ENCODE assay signal across 8 cellular contexts in the genomic region with DNA sequence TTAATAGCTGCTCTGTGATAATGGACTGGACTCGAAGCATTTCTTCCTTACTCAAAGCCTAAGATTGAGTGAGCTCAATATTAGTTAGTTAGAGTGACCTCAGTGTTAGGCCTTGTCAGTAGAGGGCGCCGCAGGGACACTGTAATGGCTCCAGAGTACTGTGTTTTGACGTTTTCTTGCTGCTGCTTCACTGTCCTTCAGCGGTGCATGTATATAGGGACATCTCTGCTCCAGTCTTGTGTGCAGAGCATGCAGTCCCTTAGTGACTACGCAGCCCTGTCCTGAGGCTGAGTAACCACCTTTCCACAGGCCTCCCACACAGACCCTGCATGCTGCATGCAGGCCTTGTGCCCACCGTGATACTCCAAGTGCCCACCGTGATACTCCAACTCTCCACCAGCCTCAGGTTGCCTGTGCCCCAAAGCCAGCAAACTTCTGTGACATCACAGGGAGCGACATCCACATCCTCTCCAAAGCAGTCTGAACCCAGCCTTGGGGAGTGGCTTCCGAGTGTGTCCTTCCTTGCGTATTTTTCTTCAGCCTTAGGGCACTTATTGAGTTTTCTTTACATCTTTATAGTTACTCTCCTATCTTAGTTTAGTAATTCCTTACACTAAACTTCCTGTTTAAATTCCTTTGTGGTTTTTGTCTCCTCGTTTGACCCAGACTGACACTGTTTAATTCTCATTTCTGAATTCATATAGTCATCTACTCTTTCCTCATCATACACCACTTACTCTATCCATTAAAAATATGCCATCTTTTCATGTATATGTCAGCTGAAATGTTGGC.
A peak's percentile ranks its signal among the peaks of the same experiment; 100 is the strongest.
DNase-seq lines count a peak whose midpoint lies in the region; TF ChIP-seq lines count a peak whose summit lies in the region.

No MANE protein-coding gene starts in this region.

- H3K27ac ChIP-seq in HEK293 (ENCODE audit: extremely low read depth, low read depth, low read length) (no peak overlapping the region), mammary epithelial cell (ENCODE audit: insufficient read depth, low read depth, low read length) (no peak overlapping the region), vagina (no peak overlapping the region)

- 56% methylated on average over 11 of the region's 12 CpGs for WGBS in mammary epithelial cell (ENCODE audit: low coverage, missing lambda C conversion rate)

- DNase-seq in DMS53 treated with DMSO at 0.1 percent for 48 hours (lab: John Stamatoyannopoulos, UW; ENCODE audit: unreplicated experiment) = peak; percentile 89
- DNase-seq in NCI-H187 treated with DMSO at 0.1 percent for 48 hours (lab: John Stamatoyannopoulos, UW) = peak; percentile 26
- peak; percentile 23 for DNase-seq in T-helper 9 cell
- peak; percentile 32 for DNase-seq in mammary epithelial cell
- peak; percentile 88 for DNase-seq in left kidney (ENCODE audit: low read depth, low spot score)
- DNase-seq in stimulated activated CD8-positive, alpha-beta memory T cell treated with anti-CD3 and anti-CD28 coated beads, Interleukin-12 subunit alpha, Interleukin-12 subunit beta, amount 100 ng/mL, for 1 hour (ENCODE audit: low read depth) = peak; percentile 25
- DNase-seq in vagina (ENCODE audit: extremely low spot score in 2 of 2) = no peak

- H3K4me3 ChIP-seq in HEK293 (ENCODE audit: low read depth, low read length) (peak overlapping the region; percentile 6; the same call in 1 of the 2 replicates), mammary epithelial cell (replicated peaks in 1 of 3; ENCODE audit: insufficient read depth in 1 of 3, low read depth in 2 of 3, low read length in 3 of 3) (no peak overlapping the region), vagina (no peak overlapping the region)

- dilution Hi-C loops in mammary epithelial cell (cut with HindIII; ENCODE audit: low sequenced_read_pairs) = no loop called here

- H3K4me2 ChIP-seq in mammary epithelial cell (ENCODE audit: insufficient read depth, low read depth, low read length) = peak overlapping the region; percentile 54

- peak; percentile 64 for TF ChIP-seq CTCF in HEK293 (tag by site-specific recombination; IDR thresholded peaks at IDR 0.05)
- peak; percentile 70 to 77 for TF ChIP-seq CTCF in mammary epithelial cell (conservative IDR thresholded peaks at IDR 0.05 in 1 of 2, IDR thresholded peaks at IDR 0.05 in 1 of 2; ENCODE audit: extremely low read depth in 1 of 2, insufficient read depth in 1 of 2, low read depth in 1 of 2, low read length in 2 of 2)
- no peak for TF ChIP-seq CTCF in vagina (IDR thresholded peaks at IDR 0.05)

- no peak overlapping the region for H3K9ac ChIP-seq in mammary epithelial cell (ENCODE audit: insufficient read depth, low read length)

- H4K20me1 ChIP-seq in mammary epithelial cell (ENCODE audit: insufficient read depth, low read length) = no peaks in the 10 kb centered on the region

- POLR2A ChIA-PET in HEK293 (lab: Yijun Ruan, JAX) = interaction anchor here (1.0 to 1.5 kb wide), 2 partner anchors 12 to 31 kb away, joined by 3 to 4 read pairs; no protein-coding TSS in a partner anchor

- intact Hi-C loops in mammary epithelial cell (cut with micrococcal nuclease) = no loop called here
- intact Hi-C loops in vagina (cut with DNase I) = no loop called here

- H3K9me3 ChIP-seq in HEK293 (ENCODE audit: control insufficient read depth, insufficient read depth, low read depth, low read length) (no peaks in the 10 kb centered on the region), mammary epithelial cell (replicated peaks; ENCODE audit: insufficient read depth, low read length) (no peaks in the 10 kb centered on the region), vagina (no peaks in the 10 kb centered on the region)

- BruUV-seq in mammary epithelial cell (replicated peaks; lab: Mats Ljungman, UMichigan) = no TSS peak

- in situ Hi-C loops in mammary epithelial cell (cut with MboI; ENCODE audit: low sequenced_read_pairs in 2 of 2) = no loop called here

- H3K27me3 ChIP-seq in mammary epithelial cell (ENCODE audit: insufficient read depth, low read length) (no peaks in the 10 kb centered on the region), vagina (no peaks in the 10 kb centered on the region)

- H3K36me3 ChIP-seq in HEK293 (ENCODE audit: control insufficient read depth in 2 of 2, insufficient read depth in 1 of 2, low read length in 2 of 2) (no peaks in the 10 kb centered on the region), mammary epithelial cell (ENCODE audit: insufficient read depth, low read length) (no peaks in the 10 kb centered on the region), vagina (no peaks in the 10 kb centered on the region)

- H3K4me1 ChIP-seq in HEK293 (ENCODE audit: control insufficient read depth, insufficient read depth, low read length) (no peaks in the 10 kb centered on the region), mammary epithelial cell (ENCODE audit: insufficient read depth, low read length) (peaks cover 22% of the 10 kb centered on the region), vagina (peaks cover 28% of the 10 kb centered on the region)

- peaks cover 10% of the 10 kb centered on the region for H3K79me2 ChIP-seq in mammary epithelial cell (ENCODE audit: insufficient read depth, low read length)

- CTCF ChIA-PET in HEK293 (lab: Yijun Ruan, JAX) = interaction anchor here (0.5 to 5.4 kb wide), 36 partner anchors 9 to 1969 kb away, joined by 3 to 82 read pairs (median 5); no protein-coding TSS in a partner anchor
- CTCF ChIA-PET in mammary epithelial cell (lab: Charles Lee; ENCODE audit: low non-redundant PET) = interaction anchor here (0.6 to 0.9 kb wide), 6 partner anchors 15 to 42 kb away, joined by 3 to 7 read pairs (median 4); no protein-coding TSS in a partner anchor

- no peak for TF ChIP-seq POLR2A in vagina (IDR thresholded peaks at IDR 0.05)

- H2AFZ ChIP-seq in mammary epithelial cell (ENCODE audit: low read depth, low read length) = peak overlapping the region; percentile 4

TF ChIP-seq in HEK293, 187 proteins besides CTCF, POLR2A, EP300 and RAD21 (continues in another document):
- TF ChIP-seq PBX3 (CRISPR knock-in tag; IDR thresholded peaks at IDR 0.05) (no peak), REST (tag by site-specific recombination; IDR thresholded peaks at IDR 0.05) (no peak), BCL11B (tag by site-specific recombination; IDR thresholded peaks at IDR 0.05; ENCODE audit: low read depth) (no peak), PRDM1 (tag by site-specific recombination; IDR thresholded peaks at IDR 0.05) (no peak)
- TF ChIP-seq, protein P1, sequence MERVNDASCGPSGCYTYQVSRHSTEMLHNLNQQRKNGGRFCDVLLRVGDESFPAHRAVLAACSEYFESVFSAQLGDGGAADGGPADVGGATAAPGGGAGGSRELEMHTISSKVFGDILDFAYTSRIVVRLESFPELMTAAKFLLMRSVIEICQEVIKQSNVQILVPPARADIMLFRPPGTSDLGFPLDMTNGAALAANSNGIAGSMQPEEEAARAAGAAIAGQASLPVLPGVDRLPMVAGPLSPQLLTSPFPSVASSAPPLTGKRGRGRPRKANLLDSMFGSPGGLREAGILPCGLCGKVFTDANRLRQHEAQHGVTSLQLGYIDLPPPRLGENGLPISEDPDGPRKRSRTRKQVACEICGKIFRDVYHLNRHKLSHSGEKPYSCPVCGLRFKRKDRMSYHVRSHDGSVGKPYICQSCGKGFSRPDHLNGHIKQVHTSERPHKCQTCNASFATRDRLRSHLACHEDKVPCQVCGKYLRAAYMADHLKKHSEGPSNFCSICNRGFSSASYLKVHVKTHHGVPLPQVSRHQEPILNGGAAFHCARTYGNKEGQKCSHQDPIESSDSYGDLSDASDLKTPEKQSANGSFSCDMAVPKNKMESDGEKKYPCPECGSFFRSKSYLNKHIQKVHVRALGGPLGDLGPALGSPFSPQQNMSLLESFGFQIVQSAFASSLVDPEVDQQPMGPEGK (tag by site-specific recombination; IDR thresholded peaks at IDR 0.05) = no peak
- TF ChIP-seq, protein P2, sequence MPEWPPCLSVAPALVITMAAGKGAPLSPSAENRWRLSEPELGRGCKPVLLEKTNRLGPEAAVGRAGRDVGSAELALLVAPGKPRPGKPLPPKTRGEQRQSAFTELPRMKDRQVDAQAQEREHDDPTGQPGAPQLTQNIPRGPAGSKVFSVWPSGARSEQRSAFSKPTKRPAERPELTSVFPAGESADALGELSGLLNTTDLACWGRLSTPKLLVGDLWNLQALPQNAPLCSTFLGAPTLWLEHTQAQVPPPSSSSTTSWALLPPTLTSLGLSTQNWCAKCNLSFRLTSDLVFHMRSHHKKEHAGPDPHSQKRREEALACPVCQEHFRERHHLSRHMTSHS (tag by site-specific recombination; IDR thresholded peaks at IDR 0.05) = no peak

Comparison
In these comparisons a context has a peak if more than half of its experiments do, and no peak if none do; other contexts are left out.
1. DNase-seq: peak in DMS53 treated with DMSO at 0.1 percent for 48 hours (single experiment), NCI-H187 treated with DMSO at 0.1 percent for 48 hours (single experiment), T-helper 9 cell (single experiment), mammary epithelial cell (single experiment), left kidney (single experiment) and stimulated activated CD8-positive, alpha-beta memory T cell treated with anti-CD3 and anti-CD28 coated beads, Interleukin-12 subunit alpha, Interleukin-12 subunit beta, amount 100 ng/mL, for 1 hour (single experiment); none in vagina (0 of 2).
2. CTCF ChIP-seq: peak in HEK293 (single experiment) and mammary epithelial cell (2 of 2); none in vagina (0 of 3).